Comparison of ENCODE assay signal across 1 cellular context in the genomic region with DNA sequence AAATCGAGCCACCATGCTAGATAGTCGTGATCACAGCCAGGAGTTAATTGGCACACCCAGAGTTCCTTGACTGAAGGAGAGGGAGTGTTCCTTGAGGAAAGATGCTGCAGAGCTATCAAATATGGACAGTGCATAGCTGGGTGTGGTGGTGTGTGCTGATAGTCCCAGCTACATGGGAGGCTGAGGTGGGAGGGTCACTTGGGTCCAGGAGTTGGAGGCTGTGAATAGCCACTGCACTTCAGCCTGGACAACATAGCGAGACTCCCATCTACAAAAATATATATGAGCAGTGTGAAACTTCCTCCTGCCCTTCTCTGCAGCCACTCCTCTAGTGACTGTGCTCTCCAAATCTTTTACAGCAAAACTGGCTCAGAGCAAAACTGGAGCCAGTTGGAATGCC.
TF ChIP-seq lines count a peak whose summit lies in the region.

No MANE protein-coding gene starts in this region.

TF ChIP-seq in H1, 55 proteins besides CTCF, POLR2A, EP300 and RAD21 (continued from another document):
- TF ChIP-seq CHD2 (IDR thresholded peaks at IDR 0.05; ENCODE audit: low read length) (no peak), TAF1 (IDR thresholded peaks at IDR 0.05; ENCODE audit: low read depth, low read length) (no peak), POLR2AphosphoS5 (IDR thresholded peaks at IDR 0.05; ENCODE audit: low read depth, low read length) (no peak), SAP30 (IDR thresholded peaks at IDR 0.05; ENCODE audit: insufficient read depth, insufficient replicate concordance, low read length) (no peak), SP4 (IDR thresholded peaks at IDR 0.05; ENCODE audit: low read length) (no peak)
